ENCODE assay signal across 15 cellular contexts in genomic region chr15:88324241-88325065, GRCh38.
"Had no signal": no experiment of that assay in that cellular context is flagged by ENCODE, and none has a peak within 500 bp of the region (broad histone marks: within the 10 kb centered on the region; RNA-seq: fewer than 3 reads in every experiment).

No MANE protein-coding gene starts in this region.

- DNase-seq: activated CD4-positive, alpha-beta memory T cell treated with anti-CD3 and anti-CD28 coated beads for 36 hours; activated CD4-positive, alpha-beta T cell treated with anti-CD3 and anti-CD28 coated beads for 48 hours; activated effector memory CD4-positive, alpha-beta T cell treated with anti-CD3 and anti-CD28 coated beads, Interleukin-2, amount 50 U/mL, for 16 hours; activated naive CD4-positive, alpha-beta T cell treated with anti-CD3 and anti-CD28 coated beads, Interleukin-2, amount 10 ng/mL, durations not matched to agents 7 days and 5 days; amygdala; foreskin fibroblast; heart right ventricle; posterior cingulate gyrus; sigmoid colon; stimulated activated CD4-positive, alpha-beta T cell treated with anti-CD3 and anti-CD28 coated beads, Interleukin-2, amount 100 ng/mL, for 48 hours; stimulated activated naive CD4-positive, alpha-beta T cell; T-helper 17 cell had no signal

- H3K4me3 ChIP-seq: heart right ventricle, sigmoid colon, thoracic aorta had no signal

- FAIRE-seq: keratinocyte had no signal

- ATAC-seq: heart right ventricle, left colon, T-helper 17 cell had no signal
